Comparison of ENCODE assay signal across 17 cellular contexts in genomic region chr7:12930534-12930933, GRCh38.
"Had no signal": no experiment of that assay in that cellular context is flagged by ENCODE, and none has a peak within 500 bp of the region (broad histone marks: within the 10 kb centered on the region; RNA-seq: fewer than 3 reads in every experiment).

No MANE protein-coding gene starts in this region.

- H3K36me3 Mint-ChIP-seq: naive thymus-derived CD4-positive, alpha-beta T cell; stimulated activated memory B cell treated with anti-CD40 and anti-IgM and Interleukin-4, amounts not matched to agents 10 μg/mL and 1 μg/mL and 100 μg/mL, for 72 hours had no signal

- H3K27me3 ChIP-seq: ascending aorta, cardiac muscle cell, colonic mucosa, esophagus muscularis mucosa, heart right ventricle, neutrophil, sigmoid colon, tibial artery, uterus had no signal

- DNase-seq: activated naive CD4-positive, alpha-beta T cell treated with Interleukin-2 at 50 U/mL for 16 hours; colonic mucosa; heart right ventricle; islet precursor cell; naive thymus-derived CD4-positive, alpha-beta T cell; sigmoid colon; tibial artery; uterus had no signal

- H3K9ac ChIP-seq: parathyroid adenoma had no signal

- H3K27ac Mint-ChIP-seq: activated T-helper 1 cell treated with anti-CD3 and anti-CD28 coated beads, Interleukin-12 subunit alpha, Interleukin-12 subunit beta, Interleukin-2, Interleukin-4 antibody, amounts not matched to agents 30 ng/mL and 10 ng/mL and 1 ng/mL, durations not matched to agents 14 hours and 24 hours and 36 hours; naive thymus-derived CD4-positive, alpha-beta T cell; stimulated activated memory B cell treated with anti-CD40 and anti-IgM and Interleukin-4, amounts not matched to agents 10 μg/mL and 1 μg/mL and 100 μg/mL, for 72 hours had no signal

- H3K4me3 ChIP-seq: ascending aorta, cardiac muscle cell, colonic mucosa, esophagus muscularis mucosa, heart right ventricle, lung, sigmoid colon, tibial artery, uterus had no signal

- H3K9me3 ChIP-seq: ascending aorta, colonic mucosa, esophagus muscularis mucosa, heart right ventricle, neutrophil, sigmoid colon, tibial artery, uterus had no signal

- H3K4me3 Mint-ChIP-seq: activated T-helper 1 cell treated with anti-CD3 and anti-CD28 coated beads, Interleukin-12 subunit alpha, Interleukin-12 subunit beta, Interleukin-2, Interleukin-4 antibody, amounts not matched to agents 30 ng/mL and 10 ng/mL and 1 ng/mL, durations not matched to agents 14 hours and 24 hours and 36 hours; naive thymus-derived CD4-positive, alpha-beta T cell; stimulated activated memory B cell treated with anti-CD40 and anti-IgM and Interleukin-4, amounts not matched to agents 10 μg/mL and 1 μg/mL and 100 μg/mL, for 72 hours had no signal

- H3K4me1 Mint-ChIP-seq: naive thymus-derived CD4-positive, alpha-beta T cell; stimulated activated memory B cell treated with anti-CD40 and anti-IgM and Interleukin-4, amounts not matched to agents 10 μg/mL and 1 μg/mL and 100 μg/mL, for 72 hours had no signal

- H3K27ac ChIP-seq: ascending aorta, cardiac muscle cell, colonic mucosa, esophagus muscularis mucosa, heart right ventricle, neutrophil, parathyroid adenoma, sigmoid colon, tibial artery, uterus had no signal

- H2AFZ ChIP-seq: parathyroid adenoma had no signal

- H3K9me3 Mint-ChIP-seq: activated T-helper 1 cell treated with anti-CD3 and anti-CD28 coated beads, Interleukin-12 subunit alpha, Interleukin-12 subunit beta, Interleukin-2, Interleukin-4 antibody, amounts not matched to agents 30 ng/mL and 10 ng/mL and 1 ng/mL, durations not matched to agents 14 hours and 24 hours and 36 hours; naive thymus-derived CD4-positive, alpha-beta T cell; stimulated activated memory B cell treated with anti-CD40 and anti-IgM and Interleukin-4, amounts not matched to agents 10 μg/mL and 1 μg/mL and 100 μg/mL, for 72 hours had no signal

- H3K4me1 ChIP-seq: ascending aorta, colonic mucosa, heart right ventricle, parathyroid adenoma, sigmoid colon, tibial artery, uterus had no signal

- ATAC-seq: activated CD4-positive, CD25-positive, alpha-beta regulatory T cell treated with anti-CD3 and anti-CD28 coated beads, Interleukin-2, amount 50 U/mL, for 24 hours; heart right ventricle; naive thymus-derived CD4-positive, alpha-beta T cell; stimulated activated memory B cell treated with anti-CD40 and anti-IgM and Interleukin-4, amounts not matched to agents 10 μg/mL and 1 μg/mL and 100 μg/mL, for 72 hours had no signal

- H3K79me2 ChIP-seq: parathyroid adenoma had no signal

- H3K36me3 ChIP-seq: ascending aorta, cardiac muscle cell, colonic mucosa, esophagus muscularis mucosa, heart right ventricle, neutrophil, sigmoid colon, tibial artery, uterus had no signal
